ENCODE assay signal across 1 cellular context in genomic region chr17:42618442-42619150, GRCh38.
TF ChIP-seq lines count a peak whose summit lies in the region.

No MANE protein-coding gene starts in this region.

TF ChIP-seq in GM12878, 131 proteins besides CTCF, POLR2A, EP300 and RAD21 (continued from another document):
- TF ChIP-seq, protein P1, sequence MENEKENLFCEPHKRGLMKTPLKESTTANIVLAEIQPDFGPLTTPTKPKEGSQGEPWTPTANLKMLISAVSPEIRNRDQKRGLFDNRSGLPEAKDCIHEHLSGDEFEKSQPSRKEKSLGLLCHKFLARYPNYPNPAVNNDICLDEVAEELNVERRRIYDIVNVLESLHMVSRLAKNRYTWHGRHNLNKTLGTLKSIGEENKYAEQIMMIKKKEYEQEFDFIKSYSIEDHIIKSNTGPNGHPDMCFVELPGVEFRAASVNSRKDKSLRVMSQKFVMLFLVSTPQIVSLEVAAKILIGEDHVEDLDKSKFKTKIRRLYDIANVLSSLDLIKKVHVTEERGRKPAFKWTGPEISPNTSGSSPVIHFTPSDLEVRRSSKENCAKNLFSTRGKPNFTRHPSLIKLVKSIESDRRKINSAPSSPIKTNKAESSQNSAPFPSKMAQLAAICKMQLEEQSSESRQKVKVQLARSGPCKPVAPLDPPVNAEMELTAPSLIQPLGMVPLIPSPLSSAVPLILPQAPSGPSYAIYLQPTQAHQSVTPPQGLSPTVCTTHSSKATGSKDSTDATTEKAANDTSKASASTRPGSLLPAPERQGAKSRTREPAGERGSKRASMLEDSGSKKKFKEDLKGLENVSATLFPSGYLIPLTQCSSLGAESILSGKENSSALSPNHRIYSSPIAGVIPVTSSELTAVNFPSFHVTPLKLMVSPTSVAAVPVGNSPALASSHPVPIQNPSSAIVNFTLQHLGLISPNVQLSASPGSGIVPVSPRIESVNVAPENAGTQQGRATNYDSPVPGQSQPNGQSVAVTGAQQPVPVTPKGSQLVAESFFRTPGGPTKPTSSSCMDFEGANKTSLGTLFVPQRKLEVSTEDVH (IDR thresholded peaks at IDR 0.05; ENCODE audit: low read depth, partially characterized antibody) = no peak
- TF ChIP-seq ZNF274 (IDR thresholded peaks at IDR 0.05; ENCODE audit: insufficient read depth, insufficient read length) (no peak), CBFB (IDR thresholded peaks at IDR 0.05; ENCODE audit: low read depth) (peak; percentile 83), EED (IDR thresholded peaks at IDR 0.05; ENCODE audit: low read depth) (peak; percentile 98), CBX3 (IDR thresholded peaks at IDR 0.05; ENCODE audit: borderline replicate concordance, low read depth) (no peak), ZNF384 (IDR thresholded peaks at IDR 0.05; ENCODE audit: borderline replicate concordance, low read depth, low read length) (no peak; the same call in 1 of the 2 replicates), ZNF207 (IDR thresholded peaks at IDR 0.05; ENCODE audit: borderline replicate concordance) (no peak), ZZZ3 (IDR thresholded peaks at IDR 0.05; ENCODE audit: control insufficient read depth, insufficient read length, low read depth) (no peak), ZNF622 (IDR thresholded peaks at IDR 0.05) (no peak), SIX5 (IDR thresholded peaks at IDR 0.05; ENCODE audit: low read depth, low read length, severe bottlenecking) (no peak), SMARCA5 (IDR thresholded peaks at IDR 0.05) (no peak), ZBTB33 (IDR thresholded peaks at IDR 0.05) (no peak), MEF2A (IDR thresholded peaks at IDR 0.05; ENCODE audit: insufficient read depth, low read depth, low read length) (peak; percentile 88), SPI1 (IDR thresholded peaks at IDR 0.05; ENCODE audit: borderline replicate concordance, insufficient read depth, low read depth, low read length) (no peak), IKZF1 (conservative IDR thresholded peaks at IDR 0.05) (peak; percentile 99), SMAD1 (IDR thresholded peaks at IDR 0.05; ENCODE audit: low read depth, partially characterized antibody) (no peak), BACH1 (IDR thresholded peaks at IDR 0.05; ENCODE audit: borderline replicate concordance) (peak; percentile 36; the same call in 1 of the 2 replicates), CREM (IDR thresholded peaks at IDR 0.05; ENCODE audit: low read depth) (peak; percentile 61)
